1 cellular context compared by ENCODE assay signal in genomic region chr22:29003975-29004646, GRCh38.
TF ChIP-seq lines count a peak whose summit lies in the region.

No MANE protein-coding gene starts in this region.

TF ChIP-seq in HepG2, 621 proteins besides CTCF, POLR2A, EP300 and RAD21 (continues in another document):
- TF ChIP-seq PBX3 (CRISPR knock-in tag; IDR thresholded peaks at IDR 0.05; ENCODE audit: borderline replicate concordance), result no peak
- no peak for TF ChIP-seq JARID2 (CRISPR knock-in tag; IDR thresholded peaks at IDR 0.05; ENCODE audit: insufficient replicate concordance)
- no peak for TF ChIP-seq SOX13 (IDR thresholded peaks at IDR 0.05)
- no peak for TF ChIP-seq SOX13 (CRISPR knock-in tag; conservative IDR thresholded peaks at IDR 0.05 in 1 of 2, IDR thresholded peaks at IDR 0.05 in 1 of 2)
- 0 out of 2 replicates have a peak, but pooled peaks have one; percentile 34 for TF ChIP-seq ZBTB37 (CRISPR knock-in tag; IDR thresholded peaks at IDR 0.05)
- TF ChIP-seq HOXD1 (CRISPR knock-in tag; IDR thresholded peaks at IDR 0.05), result no peak
- TF ChIP-seq CHD4 (IDR thresholded peaks at IDR 0.05; ENCODE audit: borderline replicate concordance, low read length), result 0 out of 2 replicates have a peak, but pooled peaks have one; percentile 56
- TF ChIP-seq HDAC6 (IDR thresholded peaks at IDR 0.05; ENCODE audit: low read depth, low read length), result no peak
- peak; percentile 13 for TF ChIP-seq POLR2G (IDR thresholded peaks at IDR 0.05; ENCODE audit: low read depth, low read length)
- TF ChIP-seq ZNF496 (CRISPR knock-in tag; IDR thresholded peaks at IDR 0.05; ENCODE audit: insufficient replicate concordance), result no peak
- TF ChIP-seq PAX8 (CRISPR knock-in tag; IDR thresholded peaks at IDR 0.05; ENCODE audit: borderline replicate concordance), result no peak
- TF ChIP-seq HIVEP1 (CRISPR knock-in tag; IDR thresholded peaks at IDR 0.05), result 0 out of 2 replicates have a peak, but pooled peaks have one; percentile 12
- TF ChIP-seq ZNF468 (CRISPR knock-in tag; IDR thresholded peaks at IDR 0.05), result no peak
- TF ChIP-seq FOXP1 (IDR thresholded peaks at IDR 0.05), result no peak
- no peak for TF ChIP-seq FOXP1 (CRISPR knock-in tag; IDR thresholded peaks at IDR 0.05)
- TF ChIP-seq YY1 (IDR thresholded peaks at IDR 0.05; ENCODE audit: insufficient read depth, insufficient replicate concordance, low read depth, low read length), result no peak
- TF ChIP-seq ZNF609 (CRISPR knock-in tag; IDR thresholded peaks at IDR 0.05; ENCODE audit: borderline replicate concordance), result no peak
- TF ChIP-seq MAFF (IDR thresholded peaks at IDR 0.05; ENCODE audit: low read depth, low read length), result no peak
- TF ChIP-seq KAT7 (CRISPR knock-in tag; IDR thresholded peaks at IDR 0.05; ENCODE audit: borderline replicate concordance), result no peak
- TF ChIP-seq ZBTB8A (CRISPR knock-in tag; IDR thresholded peaks at IDR 0.05; ENCODE audit: borderline replicate concordance, low read depth), result no peak
- TF ChIP-seq PRDM15 (CRISPR knock-in tag; IDR thresholded peaks at IDR 0.05), result no peak
- no peak for TF ChIP-seq ATM (IDR thresholded peaks at IDR 0.05; ENCODE audit: borderline replicate concordance)
- no peak for TF ChIP-seq NONO (IDR thresholded peaks at IDR 0.05)
- no peak for TF ChIP-seq NONO (CRISPR knock-in tag; conservative IDR thresholded peaks at IDR 0.05)
- no peak for TF ChIP-seq KDM1A (CRISPR knock-in tag; IDR thresholded peaks at IDR 0.05)
- no peak for TF ChIP-seq ZNF879 (CRISPR knock-in tag; IDR thresholded peaks at IDR 0.05)
- TF ChIP-seq SNAPC4 (CRISPR knock-in tag; IDR thresholded peaks at IDR 0.05), result 0 out of 2 replicates have a peak, but pooled peaks have one; percentile 49
- TF ChIP-seq ZNF232 (CRISPR knock-in tag; IDR thresholded peaks at IDR 0.05; ENCODE audit: borderline replicate concordance), result no peak
- no peak for TF ChIP-seq ZNF225 (CRISPR knock-in tag; IDR thresholded peaks at IDR 0.05)
- no peak for TF ChIP-seq PBX2 (CRISPR knock-in tag; IDR thresholded peaks at IDR 0.05)
- TF ChIP-seq ZNF235 (CRISPR knock-in tag; IDR thresholded peaks at IDR 0.05; ENCODE audit: borderline replicate concordance), result no peak
- no peak for TF ChIP-seq MED13 (CRISPR knock-in tag; IDR thresholded peaks at IDR 0.05)
- no peak for TF ChIP-seq JUN (CRISPR knock-in tag; IDR thresholded peaks at IDR 0.05)
- TF ChIP-seq ZFP62 (CRISPR knock-in tag; IDR thresholded peaks at IDR 0.05), result no peak
- no peak for TF ChIP-seq SNAPC2 (CRISPR knock-in tag; IDR thresholded peaks at IDR 0.05)
- TF ChIP-seq ZFY (CRISPR knock-in tag; IDR thresholded peaks at IDR 0.05), result no peak
- no peak for TF ChIP-seq NBN (conservative IDR thresholded peaks at IDR 0.05)
- TF ChIP-seq HOXA7 (CRISPR knock-in tag; IDR thresholded peaks at IDR 0.05), result no peak
- 0 out of 2 replicates have a peak, but pooled peaks have one; percentile 12 for TF ChIP-seq NFIC (IDR thresholded peaks at IDR 0.05; ENCODE audit: low read length)
- no peak for TF ChIP-seq BHLHE40 (IDR thresholded peaks at IDR 0.05; ENCODE audit: low read length)
- no peak for TF ChIP-seq ZSCAN25 (CRISPR knock-in tag; IDR thresholded peaks at IDR 0.05)
- TF ChIP-seq ZNF781 (CRISPR knock-in tag; IDR thresholded peaks at IDR 0.05; ENCODE audit: borderline replicate concordance, not compliant biosample characterization), result peak; percentile 44
- TF ChIP-seq ZBTB25 (CRISPR knock-in tag; IDR thresholded peaks at IDR 0.05), result no peak
- TF ChIP-seq MYC (CRISPR knock-in tag; IDR thresholded peaks at IDR 0.05; ENCODE audit: borderline replicate concordance), result no peak
- 0 out of 2 replicates have a peak, but pooled peaks have one; percentile 16 for TF ChIP-seq SALL1 (CRISPR knock-in tag; IDR thresholded peaks at IDR 0.05)
- TF ChIP-seq ZNF75D (CRISPR knock-in tag; IDR thresholded peaks at IDR 0.05; ENCODE audit: borderline replicate concordance), result no peak
- TF ChIP-seq ZNF10 (CRISPR knock-in tag; IDR thresholded peaks at IDR 0.05; ENCODE audit: borderline replicate concordance, low read depth), result no peak
- TF ChIP-seq MTA1 (CRISPR knock-in tag; IDR thresholded peaks at IDR 0.05; ENCODE audit: borderline replicate concordance), result no peak
- no peak for TF ChIP-seq ZBTB3 (CRISPR knock-in tag; IDR thresholded peaks at IDR 0.05; ENCODE audit: borderline replicate concordance, low read depth)
- TF ChIP-seq ZSCAN21 (CRISPR knock-in tag; IDR thresholded peaks at IDR 0.05; ENCODE audit: borderline replicate concordance), result 0 out of 2 replicates have a peak, but pooled peaks have one; percentile 36
- TF ChIP-seq MXD3 (CRISPR knock-in tag; IDR thresholded peaks at IDR 0.05), result no peak
- TF ChIP-seq CREM (IDR thresholded peaks at IDR 0.05), result no peak
- no peak for TF ChIP-seq CREM (CRISPR knock-in tag; IDR thresholded peaks at IDR 0.05)
